In genomic region chr11:14340721-14341120, GRCh38 we compare ENCODE assay signal across 20 cellular contexts. TPM values are rescaled to one million over a fixed set of nuclear protein-coding genes. Genes with fewer than 3 reads are reported as not detected.
DNase-seq lines count a peak whose midpoint lies in the region; ATAC-seq and TF ChIP-seq lines count a peak whose summit lies in the region.
"Had no signal": no experiment of that assay in that cellular context is flagged by ENCODE, and none has a peak within 500 bp of the region (broad histone marks: within the 10 kb centered on the region; RNA-seq: fewer than 3 reads in every experiment).

No MANE protein-coding gene starts in this region.

- peak overlapping the region; percentile 51 for H3K4me3 ChIP-seq in HUES64 (ENCODE audit: low read length)
- H3K4me3 ChIP-seq in endodermal cell (ENCODE audit: low read length) = peak overlapping the region; percentile 42
- H3K4me3 ChIP-seq: A549, upper lobe of left lung had no signal

- H3K4me1 ChIP-seq in HUES64 (ENCODE audit: insufficient read depth, low read length) = peaks cover 88% of the 10 kb centered on the region
- peaks cover 2% of the 10 kb centered on the region for H3K4me1 ChIP-seq in endodermal cell (ENCODE audit: control insufficient read depth, insufficient read depth, low read length)

- H3K9me3 Mint-ChIP-seq in activated CD8-positive, alpha-beta memory T cell treated with anti-CD3 and anti-CD28 coated beads, Interleukin-2, amount 10 ng/mL, durations not matched to agents 7 days and 5 days (ENCODE audit: low read depth) = peaks cover 27% of the 10 kb centered on the region
- H3K9me3 Mint-ChIP-seq in endodermal cell (peaks cover 10% of the 10 kb centered on the region), natural killer cell (peaks cover 2 to 9% of the 10 kb centered on the region in 2 donors)

- H3K9ac ChIP-seq in HUES64 (ENCODE audit: low read depth, low read length) = peak overlapping the region; percentile 81
- H3K9ac ChIP-seq in endodermal cell (ENCODE audit: extremely low read depth, low read length, poor library complexity, severe bottlenecking) = no peak overlapping the region

- TF ChIP-seq CTCF in endodermal cell (conservative IDR thresholded peaks at IDR 0.05) (no peak), natural killer cell (IDR thresholded peaks at IDR 0.05) (no peak)

- CTCF ChIA-PET in activated CD8-positive, alpha-beta memory T cell treated with anti-CD3 and anti-CD28 coated beads, Interleukin-2, amount 10 ng/mL, durations not matched to agents 7 days and 5 days (lab: Charles Lee) = no interaction called here

- peaks cover 55% of the 10 kb centered on the region for H3K4me1 Mint-ChIP-seq in activated CD8-positive, alpha-beta memory T cell treated with anti-CD3 and anti-CD28 coated beads, Interleukin-2, amount 10 ng/mL, durations not matched to agents 7 days and 5 days
- H3K4me1 Mint-ChIP-seq in endodermal cell (peaks cover 30% of the 10 kb centered on the region), natural killer cell (peaks cover 57 to 76% of the 10 kb centered on the region in 2 donors)
- H3K4me1 Mint-ChIP-seq: CD14-positive monocyte had no signal

- no peaks in the 10 kb centered on the region for H3K27me3 Mint-ChIP-seq in activated CD8-positive, alpha-beta memory T cell treated with anti-CD3 and anti-CD28 coated beads, Interleukin-2, amount 10 ng/mL, durations not matched to agents 7 days and 5 days
- H3K27me3 Mint-ChIP-seq in endodermal cell (ENCODE audit: insufficient read depth) = no peaks in the 10 kb centered on the region
- no peaks in the 10 kb centered on the region for H3K27me3 Mint-ChIP-seq in natural killer cell (ENCODE audit: low read depth in 2 of 2)

- H3K27ac Mint-ChIP-seq in activated CD8-positive, alpha-beta memory T cell treated with anti-CD3 and anti-CD28 coated beads, Interleukin-2, amount 10 ng/mL, durations not matched to agents 7 days and 5 days = peak overlapping the region; percentile 53
- H3K27ac Mint-ChIP-seq in endodermal cell (peak overlapping the region; percentile 77), natural killer cell (peak overlapping the region; percentile 44 to 83)
- H3K27ac Mint-ChIP-seq: CD14-positive monocyte had no signal

- H3K36me3 Mint-ChIP-seq in activated CD8-positive, alpha-beta memory T cell treated with anti-CD3 and anti-CD28 coated beads, Interleukin-2, amount 10 ng/mL, durations not matched to agents 7 days and 5 days = peaks cover 62% of the 10 kb centered on the region
- peaks cover 14% of the 10 kb centered on the region for H3K36me3 Mint-ChIP-seq in endodermal cell (ENCODE audit: low read depth)
- peaks cover 8% of the 10 kb centered on the region for H3K36me3 Mint-ChIP-seq in natural killer cell
- H3K36me3 Mint-ChIP-seq: CD14-positive monocyte had no signal

- H3K27ac ChIP-seq in HUES64 (ENCODE audit: low read depth, low read length) (peak overlapping the region; percentile 98), endodermal cell (ENCODE audit: low read depth, low read length) (peak overlapping the region; percentile 42)
- H3K27ac ChIP-seq: A549, HL-60, neutrophil, upper lobe of left lung had no signal

- intact Hi-C loops in natural killer cell (cut with micrococcal nuclease) = no loop called here

- H3K36me3 ChIP-seq in HUES64 (ENCODE audit: insufficient read depth, low read length) (no peaks in the 10 kb centered on the region), endodermal cell (ENCODE audit: control insufficient read depth, insufficient read depth, low read length) (no peaks in the 10 kb centered on the region)
- H3K36me3 ChIP-seq: neutrophil, upper lobe of left lung had no signal

- H3K27me3 ChIP-seq in HUES64 (ENCODE audit: insufficient read depth, low read length) (no peaks in the 10 kb centered on the region), endodermal cell (ENCODE audit: control insufficient read depth, insufficient read depth, low read length, poor library complexity, severe bottlenecking) (no peaks in the 10 kb centered on the region)
- H3K27me3 ChIP-seq: neutrophil, upper lobe of left lung had no signal

- H3K9me3 ChIP-seq in HUES64 (ENCODE audit: insufficient read depth, low read depth, low read length) (peaks cover 8% of the 10 kb centered on the region; the same call in 1 of the 2 replicates), endodermal cell (ENCODE audit: control insufficient read depth, low read length) (peaks cover 14% of the 10 kb centered on the region)
- H3K9me3 ChIP-seq: neutrophil, upper lobe of left lung had no signal

- no peak for ATAC-seq in activated CD8-positive, alpha-beta memory T cell treated with anti-CD3 and anti-CD28 coated beads, Interleukin-2, amount 10 ng/mL, durations not matched to agents 7 days and 5 days
- ATAC-seq in natural killer cell (no peak), HG02678 (IDR thresholded peaks at IDR 0.05; ENCODE audit: unreplicated experiment) (no peak), GM21619 (IDR thresholded peaks at IDR 0.05; ENCODE audit: unreplicated experiment) (no peak)
- ATAC-seq: A549, left colon had no signal

- no peak overlapping the region for H3K4me3 Mint-ChIP-seq in activated CD8-positive, alpha-beta memory T cell treated with anti-CD3 and anti-CD28 coated beads, Interleukin-2, amount 10 ng/mL, durations not matched to agents 7 days and 5 days
- H3K4me3 Mint-ChIP-seq in endodermal cell (peak overlapping the region; percentile 28), natural killer cell (no peak overlapping the region)
- H3K4me3 Mint-ChIP-seq: CD14-positive monocyte had no signal

- WGBS in HUES64 = 9% methylated on average over 2 of the region's 2 CpGs
- 34 to 60% methylated on average over 2 of the region's 2 CpGs for WGBS in endodermal cell (ENCODE audit: insufficient coverage in 1 of 2, insufficient read length in 1 of 2), 2 experiments

- no peak for DNase-seq in activated CD8-positive, alpha-beta memory T cell treated with anti-CD3 and anti-CD28 coated beads, Interleukin-2, amount 10 ng/mL, durations not matched to agents 7 days and 5 days
- no peak for DNase-seq in activated CD8-positive, alpha-beta memory T cell treated with anti-CD3 and anti-CD28 coated beads, Interleukin-2, amount 50 U/mL, for 4 hours
- DNase-seq in endodermal cell (no peak), natural killer cell (no peak), COLO668 (lab: John Stamatoyannopoulos, UW; ENCODE audit: unreplicated experiment) (no peak)
- DNase-seq: activated gamma-delta T cell treated with Interleukin-2 at 50 U/mL for 16 hours; KG1; left colon; NCI-H2081; NCI-H510A treated with DMSO at 0.1 percent for 48 hours; retina; stimulated activated naive CD4-positive, alpha-beta T cell; upper lobe of left lung had no signal

RNA-seq across cellular contexts. Expression of gene RRAS2, which starts 18.3 kb away (rescaled TPM):
- total RNA-seq in activated CD8-positive, alpha-beta memory T cell treated with anti-CD3 and anti-CD28 coated beads, Interleukin-2, amount 10 ng/mL, durations not matched to agents 7 days and 5 days = 10 to 100 TPM; 74.8 to 76.1 TPM
- polyA plus RNA-seq in HUES64 (2013, experiment 1 of 2) = 114 TPM
- 116 TPM for polyA plus RNA-seq in HUES64 (2013, experiment 2 of 2)
- total RNA-seq in endodermal cell (10 to 100 TPM; 75.1 to 99.7 TPM), natural killer cell (10 to 100 TPM; 62.1 to 86.7 (median 69.6) TPM)
- polyA plus RNA-seq in endodermal cell (2013, experiment 1 of 2) = 48.4 TPM
- 43.3 TPM for polyA plus RNA-seq in endodermal cell (2013, experiment 2 of 2)
